In genomic region chr9:137205126-137206069, GRCh38 we compare ENCODE assay signal across 1 cellular context.
A peak's percentile ranks its signal among the peaks of the same experiment; 100 is the strongest.
TF ChIP-seq lines count a peak whose summit lies in the region.

TSS of gene NDOR1 (plus strand) at chr9:137205700. CDS start at chr9:137205778, 78 bp downstream.
TSS of gene TMEM203 (minus strand) at chr9:137205648. CDS start at chr9:137205414, 234 bp downstream.

TF ChIP-seq in K562, 482 proteins besides CTCF, POLR2A, EP300 and RAD21 (continued from another document):
- TF ChIP-seq FOXP4 (CRISPR knock-in tag; IDR thresholded peaks at IDR 0.05; ENCODE audit: borderline replicate concordance) (peak; percentile 45; the same call in 1 of the 2 replicates), HOXB6 (CRISPR knock-in tag; IDR thresholded peaks at IDR 0.05; ENCODE audit: borderline replicate concordance) (no peak), GABPA (tag; conservative IDR thresholded peaks at IDR 0.05; ENCODE audit: low read depth) (peak; percentile 99), GMEB1 (CRISPR knock-in tag; IDR thresholded peaks at IDR 0.05) (peak; percentile 65), ESRRA (IDR thresholded peaks at IDR 0.05; ENCODE audit: borderline replicate concordance, low read depth) (peak; percentile 65), YBX1 (IDR thresholded peaks at IDR 0.05) (no peak), XRCC4 (IDR thresholded peaks at IDR 0.05; ENCODE audit: extremely low read depth, insufficient read depth, insufficient read length) (no peak)
